13 cellular contexts compared by ENCODE assay signal in genomic region chr1:198024782-198025181, GRCh38.
A peak's percentile ranks its signal among the peaks of the same experiment; 100 is the strongest.
DNase-seq lines count a peak whose midpoint lies in the region; ATAC-seq and TF ChIP-seq lines count a peak whose summit lies in the region.
"Had no signal": no experiment of that assay in that cellular context is flagged by ENCODE, and none has a peak within 500 bp of the region (broad histone marks: within the 10 kb centered on the region; RNA-seq: fewer than 3 reads in every experiment).

No MANE protein-coding gene starts in this region.

- no peaks in the 10 kb centered on the region for H3K9me3 ChIP-seq in endodermal cell (ENCODE audit: control insufficient read depth, low read length)

- no peaks in the 10 kb centered on the region for H3K4me1 Mint-ChIP-seq in activated naive CD4-positive, alpha-beta T cell treated with anti-CD3 and anti-CD28 coated beads, Interleukin-2, amount 50 U/mL, for 24 hours
- H3K4me1 Mint-ChIP-seq in endodermal cell, result peaks cover 11% of the 10 kb centered on the region
- H3K4me1 Mint-ChIP-seq in stimulated activated naive CD8-positive, alpha-beta T cell treated with anti-CD3 and anti-CD28 coated beads, Interleukin-15, amount 100 ng/mL, for 72 hours, result peaks cover 12% of the 10 kb centered on the region

- no peak overlapping the region for H3K4me3 ChIP-seq in endodermal cell (ENCODE audit: low read length)

- no peaks in the 10 kb centered on the region for H3K9me3 Mint-ChIP-seq in activated naive CD4-positive, alpha-beta T cell treated with anti-CD3 and anti-CD28 coated beads, Interleukin-2, amount 50 U/mL, for 24 hours
- peaks cover 5% of the 10 kb centered on the region for H3K9me3 Mint-ChIP-seq in endodermal cell
- H3K9me3 Mint-ChIP-seq in stimulated activated naive CD8-positive, alpha-beta T cell treated with anti-CD3 and anti-CD28 coated beads, Interleukin-15, amount 100 ng/mL, for 72 hours, result peaks cover 0 to 5% of the 10 kb centered on the region in 2 donors

- intact Hi-C loops in Right ventricle myocardium inferior (cut with DNase I), result no loop called here

- no peak overlapping the region for H3K4me3 Mint-ChIP-seq in activated naive CD4-positive, alpha-beta T cell treated with anti-CD3 and anti-CD28 coated beads, Interleukin-2, amount 50 U/mL, for 24 hours
- no peak overlapping the region for H3K4me3 Mint-ChIP-seq in endodermal cell
- no peak overlapping the region for H3K4me3 Mint-ChIP-seq in stimulated activated naive CD8-positive, alpha-beta T cell treated with anti-CD3 and anti-CD28 coated beads, Interleukin-15, amount 100 ng/mL, for 72 hours

- peaks cover 5% of the 10 kb centered on the region for H3K27me3 Mint-ChIP-seq in activated naive CD4-positive, alpha-beta T cell treated with anti-CD3 and anti-CD28 coated beads, Interleukin-2, amount 50 U/mL, for 24 hours
- H3K27me3 Mint-ChIP-seq in endodermal cell (ENCODE audit: insufficient read depth), result peaks cover 2% of the 10 kb centered on the region
- H3K27me3 Mint-ChIP-seq in stimulated activated naive CD8-positive, alpha-beta T cell treated with anti-CD3 and anti-CD28 coated beads, Interleukin-15, amount 100 ng/mL, for 72 hours, result peaks cover 12% of the 10 kb centered on the region

- H3K36me3 ChIP-seq in endodermal cell (ENCODE audit: control insufficient read depth, insufficient read depth, low read length), result no peaks in the 10 kb centered on the region

- ATAC-seq in stimulated activated naive CD8-positive, alpha-beta T cell treated with anti-CD3 and anti-CD28 coated beads, Interleukin-15, amount 100 ng/mL, for 72 hours, result peak; percentile 59
- no peak for ATAC-seq in Right ventricle myocardium inferior
- ATAC-seq in HG02610 (IDR thresholded peaks at IDR 0.05; ENCODE audit: unreplicated experiment), result no peak

- no peaks in the 10 kb centered on the region for H3K27me3 ChIP-seq in endodermal cell (ENCODE audit: control insufficient read depth, insufficient read depth, low read length, poor library complexity, severe bottlenecking)

- TF ChIP-seq CTCF in endodermal cell (conservative IDR thresholded peaks at IDR 0.05), result no peak

- DNase-seq in activated naive CD4-positive, alpha-beta T cell treated with anti-CD3 and anti-CD28 coated beads, Interleukin-2, amount 50 U/mL, for 16 hours, result no peak
- DNase-seq in NCI-H460 (ENCODE audit: extremely low read depth, low read depth), result peak; percentile 30
- peak; percentile 60 for DNase-seq in endodermal cell
- DNase-seq in stimulated activated naive CD8-positive, alpha-beta T cell treated with anti-CD3 and anti-CD28 coated beads, Interleukin-15, amount 100 ng/mL, for 72 hours, result no peak
- DNase-seq in Right ventricle myocardium inferior (ENCODE audit: missing footprints), result no peak
- no peak for DNase-seq in dermis blood vessel endothelial cell
- DNase-seq: activated CD4-positive, alpha-beta T cell treated with anti-CD3 and anti-CD28 coated beads, Interleukin-2, amount 50 U/mL, for 4 hours; activated gamma-delta T cell treated with Interleukin-2 at 50 U/mL for 16 hours; mesenchymal stem cell; OCI-M1 had no signal

- H3K4me1 ChIP-seq in endodermal cell (ENCODE audit: control insufficient read depth, insufficient read depth, low read length), result peaks cover 2% of the 10 kb centered on the region
- H3K4me1 ChIP-seq: parathyroid adenoma had no signal

- no peak overlapping the region for H3K9ac ChIP-seq in endodermal cell (ENCODE audit: extremely low read depth, low read length, poor library complexity, severe bottlenecking)
- H3K9ac ChIP-seq: parathyroid adenoma had no signal

- H3K27ac ChIP-seq in endodermal cell (ENCODE audit: low read depth, low read length), result no peak overlapping the region
- H3K27ac ChIP-seq: parathyroid adenoma had no signal

- H3K27ac Mint-ChIP-seq in activated naive CD4-positive, alpha-beta T cell treated with anti-CD3 and anti-CD28 coated beads, Interleukin-2, amount 50 U/mL, for 24 hours, result peak overlapping the region; percentile 14
- no peak overlapping the region for H3K27ac Mint-ChIP-seq in endodermal cell
- H3K27ac Mint-ChIP-seq in stimulated activated naive CD8-positive, alpha-beta T cell treated with anti-CD3 and anti-CD28 coated beads, Interleukin-15, amount 100 ng/mL, for 72 hours, result no peak overlapping the region

- no peaks in the 10 kb centered on the region for H3K36me3 Mint-ChIP-seq in activated naive CD4-positive, alpha-beta T cell treated with anti-CD3 and anti-CD28 coated beads, Interleukin-2, amount 50 U/mL, for 24 hours
- no peaks in the 10 kb centered on the region for H3K36me3 Mint-ChIP-seq in endodermal cell (ENCODE audit: low read depth)

Comparison
In these comparisons a context has a peak if more than half of its experiments do, and no peak if none do; other contexts are left out.
1. DNase-seq: peak in NCI-H460 (single experiment) and endodermal cell (single experiment); none in activated naive CD4-positive, alpha-beta T cell treated with anti-CD3 and anti-CD28 coated beads, Interleukin-2, amount 50 U/mL, for 16 hours (single experiment), stimulated activated naive CD8-positive, alpha-beta T cell treated with anti-CD3 and anti-CD28 coated beads, Interleukin-15, amount 100 ng/mL, for 72 hours (0 of 2), Right ventricle myocardium inferior (single experiment) and dermis blood vessel endothelial cell (single experiment).